ENCODE assay signal across 8 cellular contexts in the genomic region with DNA sequence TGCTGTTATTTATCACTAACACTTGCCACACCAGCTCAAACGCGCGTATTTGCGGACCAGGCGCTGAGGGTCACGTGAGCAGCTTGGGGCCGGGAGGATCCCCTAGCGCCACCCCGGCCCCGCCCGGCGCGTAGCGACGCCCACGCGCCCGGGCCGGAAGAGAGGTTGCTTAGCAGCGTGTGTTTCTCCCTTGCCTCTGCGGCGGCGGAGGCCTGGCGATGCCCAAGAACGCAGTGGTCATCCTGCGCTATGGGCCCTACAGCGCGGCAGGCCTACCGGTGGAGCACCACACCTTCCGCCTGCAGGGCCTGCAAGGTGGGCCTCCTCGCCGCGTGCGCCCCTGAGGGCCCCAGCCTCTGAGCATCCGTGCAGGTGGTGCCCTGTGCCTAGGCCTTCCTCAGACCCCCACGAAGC. TPM values are rescaled to one million over a fixed set of nuclear protein-coding genes. Genes with fewer than 3 reads are reported as not detected.
DNase-seq lines count a peak whose midpoint lies in the region; ATAC-seq and TF ChIP-seq lines count a peak whose summit lies in the region.

A gene with protein sequence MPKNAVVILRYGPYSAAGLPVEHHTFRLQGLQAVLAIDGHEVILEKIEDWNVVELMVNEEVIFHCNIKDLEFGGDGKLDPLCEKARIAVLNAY (plus strand): TSS at position 172 of the 414 bp plus-strand sequence. CDS start 47 bp downstream, at position 219.

- no peak for TF ChIP-seq CTCF in AG04449 (IDR thresholded peaks at IDR 0.05; ENCODE audit: insufficient read depth, low read length, missing control alignments)
- TF ChIP-seq CTCF in HEK293 (tag by site-specific recombination; IDR thresholded peaks at IDR 0.05): no peak
- TF ChIP-seq CTCF in heart right ventricle (IDR thresholded peaks at IDR 0.05): no peak
- no peak for TF ChIP-seq CTCF in retinal pigment epithelial cell (conservative IDR thresholded peaks at IDR 0.05; ENCODE audit: low read depth, low read length)

- no peak within 1 kb of the TSS for H3K27ac ChIP-seq in HEK293 (ENCODE audit: extremely low read depth, low read depth, low read length)
- H3K27ac ChIP-seq in heart right ventricle: no peak within 1 kb of the TSS

- DNase-seq in AG04449 (ENCODE audit: low read depth, low spot score) (no peak), heart right ventricle (peak; percentile 28 to 29), retinal pigment epithelial cell (ENCODE audit: low read depth) (peak; percentile 28), T-helper 17 cell (no peak)
- DNase-seq in activated CD8-positive, alpha-beta T cell treated with anti-CD3 and anti-CD28 coated beads, Interleukin-2, amount 10 ng/mL, durations not matched to agents 7 days and 5 days: peak; percentile 47

- H3K27ac Mint-ChIP-seq in activated CD8-positive, alpha-beta T cell treated with anti-CD3 and anti-CD28 coated beads, Interleukin-2, amount 10 ng/mL, durations not matched to agents 7 days and 5 days: no peak within 1 kb of the TSS
- no peak within 1 kb of the TSS for H3K27ac Mint-ChIP-seq in T-helper 17 cell

- H3K9me3 Mint-ChIP-seq in activated CD8-positive, alpha-beta T cell treated with anti-CD3 and anti-CD28 coated beads, Interleukin-2, amount 10 ng/mL, durations not matched to agents 7 days and 5 days (ENCODE audit: insufficient read depth): no peaks in the 10 kb centered on the region

- H3K27me3 ChIP-seq in heart right ventricle: peaks cover 0 to 49% (median 29%) of the 10 kb centered on the region in 7 donors

- ATAC-seq in activated CD8-positive, alpha-beta T cell treated with anti-CD3 and anti-CD28 coated beads, Interleukin-2, amount 10 ng/mL, durations not matched to agents 7 days and 5 days: peak; percentile 74
- ATAC-seq in heart right ventricle: peak; percentile 25 to 92 (median 76)
- no peak for ATAC-seq in GM21515 (IDR thresholded peaks at IDR 0.05; ENCODE audit: unreplicated experiment)
- no peak for ATAC-seq in T-helper 17 cell
- no peak for ATAC-seq in GM21576 (IDR thresholded peaks at IDR 0.05; ENCODE audit: unreplicated experiment)

- H3K9me3 ChIP-seq in HEK293 (ENCODE audit: control insufficient read depth, insufficient read depth, low read depth, low read length) (no peaks in the 10 kb centered on the region), heart right ventricle (peaks cover 0 to 26% (median 0%) of the 10 kb centered on the region in 11 donors), T-helper 17 cell (ENCODE audit: control insufficient read depth, low read length, poor library complexity, severe bottlenecking) (no peaks in the 10 kb centered on the region)

- peak within 1 kb of the TSS; percentile 18 for H3K4me3 Mint-ChIP-seq in activated CD8-positive, alpha-beta T cell treated with anti-CD3 and anti-CD28 coated beads, Interleukin-2, amount 10 ng/mL, durations not matched to agents 7 days and 5 days
- H3K4me3 Mint-ChIP-seq in T-helper 17 cell: no peak within 1 kb of the TSS

- H3K36me3 Mint-ChIP-seq in activated CD8-positive, alpha-beta T cell treated with anti-CD3 and anti-CD28 coated beads, Interleukin-2, amount 10 ng/mL, durations not matched to agents 7 days and 5 days (ENCODE audit: low read depth): no peaks in the 10 kb centered on the region
- peaks cover 2% of the 10 kb centered on the region for H3K36me3 Mint-ChIP-seq in T-helper 17 cell (ENCODE audit: low read depth)

- H3K4me1 ChIP-seq in HEK293 (ENCODE audit: control insufficient read depth, insufficient read depth, low read length) (peaks cover 3% of the 10 kb centered on the region; the same call in 1 of the 2 replicates), heart right ventricle (no peaks in the 10 kb centered on the region)

- POLR2A ChIA-PET in AG04449 (lab: Yijun Ruan, JAX): no interaction called here
- POLR2A ChIA-PET in HEK293 (lab: Yijun Ruan, JAX): no interaction called here
- POLR2A ChIA-PET in activated CD8-positive, alpha-beta T cell treated with anti-CD3 and anti-CD28 coated beads, Interleukin-2, amount 10 ng/mL, durations not matched to agents 7 days and 5 days (lab: Charles Lee): no interaction called here

- intact Hi-C loops in heart right ventricle (cut with DNase I): no loop called here

- CTCF ChIA-PET in AG04449 (lab: Yijun Ruan, JAX) (no interaction called here), HEK293 (lab: Yijun Ruan, JAX) (interaction anchor here (0.7 kb wide), 1 partner anchor 98 kb away, joined by 3 read pairs; no protein-coding TSS in a partner anchor)
- CTCF ChIA-PET in activated CD8-positive, alpha-beta T cell treated with anti-CD3 and anti-CD28 coated beads, Interleukin-2, amount 10 ng/mL, durations not matched to agents 7 days and 5 days (lab: Charles Lee): no interaction called here

- H3K4me3 ChIP-seq in AG04449 (ENCODE audit: low read depth, low read length) (peak within 1 kb of the TSS; percentile 25; the same call in 1 of the 2 replicates), HEK293 (ENCODE audit: low read depth, low read length) (peak within 1 kb of the TSS; percentile 29), heart right ventricle (peak within 1 kb of the TSS in 4 of 10 donors; percentile 5 to 24 (median 14)), retinal pigment epithelial cell (ENCODE audit: low read length) (peak within 1 kb of the TSS; percentile 45)

- H3K36me3 ChIP-seq in HEK293 (ENCODE audit: control insufficient read depth in 2 of 2, insufficient read depth in 1 of 2, low read length in 2 of 2): no peaks in the 10 kb centered on the region
- no peaks in the 10 kb centered on the region for H3K36me3 ChIP-seq in heart right ventricle

- no peaks in the 10 kb centered on the region for H3K4me1 Mint-ChIP-seq in activated CD8-positive, alpha-beta T cell treated with anti-CD3 and anti-CD28 coated beads, Interleukin-2, amount 10 ng/mL, durations not matched to agents 7 days and 5 days (ENCODE audit: low read depth)
- no peaks in the 10 kb centered on the region for H3K4me1 Mint-ChIP-seq in T-helper 17 cell

- H3K27me3 Mint-ChIP-seq in activated CD8-positive, alpha-beta T cell treated with anti-CD3 and anti-CD28 coated beads, Interleukin-2, amount 10 ng/mL, durations not matched to agents 7 days and 5 days (ENCODE audit: low read depth): peaks cover 43% of the 10 kb centered on the region
- peaks cover 18% of the 10 kb centered on the region for H3K27me3 Mint-ChIP-seq in T-helper 17 cell

- WGBS in heart right ventricle, 2 donors: 7% methylated on average over 35 to 36 of the region's 36 CpGs

TF ChIP-seq in HEK293, 187 proteins besides CTCF, POLR2A, EP300 and RAD21 (continues in another document):
- TF ChIP-seq, protein P1, sequence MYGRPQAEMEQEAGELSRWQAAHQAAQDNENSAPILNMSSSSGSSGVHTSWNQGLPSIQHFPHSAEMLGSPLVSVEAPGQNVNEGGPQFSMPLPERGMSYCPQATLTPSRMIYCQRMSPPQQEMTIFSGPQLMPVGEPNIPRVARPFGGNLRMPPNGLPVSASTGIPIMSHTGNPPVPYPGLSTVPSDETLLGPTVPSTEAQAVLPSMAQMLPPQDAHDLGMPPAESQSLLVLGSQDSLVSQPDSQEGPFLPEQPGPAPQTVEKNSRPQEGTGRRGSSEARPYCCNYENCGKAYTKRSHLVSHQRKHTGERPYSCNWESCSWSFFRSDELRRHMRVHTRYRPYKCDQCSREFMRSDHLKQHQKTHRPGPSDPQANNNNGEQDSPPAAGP (tag by site-specific recombination; IDR thresholded peaks at IDR 0.05): peak; percentile 34; the same call in 1 of the 2 replicates
- no peak for TF ChIP-seq ZNF670 (tag by site-specific recombination; IDR thresholded peaks at IDR 0.05; ENCODE audit: low read depth)
- TF ChIP-seq SP2 (tag by site-specific recombination; IDR thresholded peaks at IDR 0.05): peak; percentile 56
- peak; percentile 59; the same call in 1 of the 2 replicates for TF ChIP-seq KLF1 (tag by site-specific recombination; IDR thresholded peaks at IDR 0.05)
- peak; percentile 57; the same call in 1 of the 2 replicates for TF ChIP-seq GLIS2 (tag by site-specific recombination; IDR thresholded peaks at IDR 0.05)
- peak; percentile 74 for TF ChIP-seq ZFHX2 (tag by site-specific recombination; conservative IDR thresholded peaks at IDR 0.05)
- TF ChIP-seq HOXA7 (CRISPR knock-in tag; IDR thresholded peaks at IDR 0.05; ENCODE audit: borderline replicate concordance): no peak
- TF ChIP-seq ZNF768 (tag by site-specific recombination; IDR thresholded peaks at IDR 0.05): no peak
- TF ChIP-seq IKZF3 (tag by site-specific recombination; IDR thresholded peaks at IDR 0.05): no peak
- peak; percentile 67 for TF ChIP-seq SP3 (tag by site-specific recombination; IDR thresholded peaks at IDR 0.05)
- 0 out of 2 replicates have a peak, but pooled peaks have one; percentile 33 for TF ChIP-seq KLF16 (tag by site-specific recombination; IDR thresholded peaks at IDR 0.05)
- no peak for TF ChIP-seq ZNF223 (tag by site-specific recombination; IDR thresholded peaks at IDR 0.05)
- TF ChIP-seq, protein P2, sequence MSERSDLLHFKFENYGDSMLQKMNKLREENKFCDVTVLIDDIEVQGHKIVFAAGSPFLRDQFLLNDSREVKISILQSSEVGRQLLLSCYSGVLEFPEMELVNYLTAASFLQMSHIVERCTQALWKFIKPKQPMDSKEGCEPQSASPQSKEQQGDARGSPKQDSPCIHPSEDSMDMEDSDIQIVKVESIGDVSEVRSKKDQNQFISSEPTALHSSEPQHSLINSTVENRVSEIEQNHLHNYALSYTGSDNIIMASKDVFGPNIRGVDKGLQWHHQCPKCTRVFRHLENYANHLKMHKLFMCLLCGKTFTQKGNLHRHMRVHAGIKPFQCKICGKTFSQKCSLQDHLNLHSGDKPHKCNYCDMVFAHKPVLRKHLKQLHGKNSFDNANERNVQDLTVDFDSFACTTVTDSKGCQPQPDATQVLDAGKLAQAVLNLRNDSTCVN (tag by site-specific recombination; optimal IDR thresholded peaks at IDR 0.05): peak; percentile 47
- TF ChIP-seq, protein P3, sequence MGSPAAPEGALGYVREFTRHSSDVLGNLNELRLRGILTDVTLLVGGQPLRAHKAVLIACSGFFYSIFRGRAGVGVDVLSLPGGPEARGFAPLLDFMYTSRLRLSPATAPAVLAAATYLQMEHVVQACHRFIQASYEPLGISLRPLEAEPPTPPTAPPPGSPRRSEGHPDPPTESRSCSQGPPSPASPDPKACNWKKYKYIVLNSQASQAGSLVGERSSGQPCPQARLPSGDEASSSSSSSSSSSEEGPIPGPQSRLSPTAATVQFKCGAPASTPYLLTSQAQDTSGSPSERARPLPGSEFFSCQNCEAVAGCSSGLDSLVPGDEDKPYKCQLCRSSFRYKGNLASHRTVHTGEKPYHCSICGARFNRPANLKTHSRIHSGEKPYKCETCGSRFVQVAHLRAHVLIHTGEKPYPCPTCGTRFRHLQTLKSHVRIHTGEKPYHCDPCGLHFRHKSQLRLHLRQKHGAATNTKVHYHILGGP (tag by site-specific recombination; IDR thresholded peaks at IDR 0.05): no peak

RNA-seq across cellular contexts. Expression of the gene that starts here (rescaled TPM):
- total RNA-seq in activated CD8-positive, alpha-beta T cell treated with anti-CD3 and anti-CD28 coated beads, Interleukin-2, amount 10 ng/mL, durations not matched to agents 7 days and 5 days: not detected
- total RNA-seq in heart right ventricle (not detected), T-helper 17 cell (not detected)
- not detected for polyA plus RNA-seq in heart right ventricle

Comparison
In these comparisons a context has a peak if more than half of its experiments do, and no peak if none do; other contexts are left out.
1. Peak in DNase-seq and ATAC-seq in activated CD8-positive, alpha-beta T cell treated with anti-CD3 and anti-CD28 coated beads, Interleukin-2, amount 10 ng/mL, durations not matched to agents 7 days and 5 days; RNA of the gene not detected or under 1 TPM.
2. Peak in DNase-seq and ATAC-seq in heart right ventricle; RNA of the gene not detected or under 1 TPM.